In the genomic region with DNA sequence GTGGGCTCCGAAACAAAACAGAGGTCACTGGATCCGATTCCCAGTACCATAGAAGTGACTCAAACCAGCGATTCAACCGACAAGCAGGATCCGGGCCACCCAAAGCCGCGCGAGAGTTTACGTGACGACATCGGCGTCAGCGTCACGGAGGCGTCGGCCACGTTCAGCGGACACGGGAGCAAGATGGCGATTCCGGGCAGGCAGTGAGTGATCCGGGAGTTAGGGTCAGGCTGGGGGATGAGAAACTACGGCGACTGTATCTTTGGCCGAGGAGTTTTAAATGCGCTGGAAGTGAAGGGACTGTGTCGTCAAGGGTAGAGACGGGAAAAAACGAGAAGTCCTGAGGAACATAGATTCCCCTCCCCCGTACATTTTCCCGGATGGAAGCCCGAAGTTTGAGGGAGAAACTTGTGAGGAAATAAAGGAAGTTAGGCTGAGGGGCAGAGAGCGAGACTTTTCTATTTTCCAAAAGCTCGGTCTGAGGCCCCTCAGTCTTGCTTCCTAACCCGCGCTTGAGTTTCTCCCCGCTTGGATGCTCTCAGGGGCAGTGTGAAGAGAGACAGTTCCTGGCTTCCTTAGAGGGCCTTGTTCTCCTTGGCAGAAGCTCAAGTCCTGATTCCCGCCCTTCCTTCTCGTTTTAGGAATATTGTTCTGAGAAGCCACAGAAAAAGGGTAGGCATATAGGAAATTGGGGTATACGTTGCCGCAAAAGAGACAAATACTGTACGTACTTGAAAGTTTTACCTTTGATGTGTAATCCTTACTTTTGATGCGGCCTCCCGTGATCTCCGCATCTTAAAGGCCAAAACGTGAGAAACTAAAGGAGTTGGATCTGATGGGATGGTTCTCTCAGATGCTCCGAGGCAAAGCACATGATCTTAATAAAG, we compare ENCODE assay signal across 8 cellular contexts. TPM values are rescaled to one million over a fixed set of nuclear protein-coding genes. Genes with fewer than 3 reads are reported as not detected.
A peak's percentile ranks its signal among the peaks of the same experiment; 100 is the strongest.
DNase-seq lines count a peak whose midpoint lies in the region; ATAC-seq and TF ChIP-seq lines count a peak whose summit lies in the region.

Gene NSRP1 (plus strand): TSS at position 156 of the 887 bp plus-strand sequence. CDS start 28 bp downstream, at position 184.

- H3K27ac ChIP-seq in substantia nigra (ENCODE audit: low read depth, low read length, poor library complexity, severe bottlenecking) = peak within 1 kb of the TSS; percentile 92

- peak within 1 kb of the TSS; percentile 99 for H3K27ac Mint-ChIP-seq in HFFc6

- peak; percentile 96 for ATAC-seq in SK-N-SH treated with all-trans-retinoic acid at 6 μM for 48 hours

- H3K9me3 Mint-ChIP-seq in HFFc6 = no peaks in the 10 kb centered on the region

- H3K4me3 Mint-ChIP-seq in HFFc6 = peak within 1 kb of the TSS; percentile 95

- DNase-seq in GF-D8 (lab: John Stamatoyannopoulos, UW) (peak; percentile 31), HFFc6 (peak; percentile 95), NCI-H1092 treated with DMSO at 0.1 percent for 48 hours (lab: John Stamatoyannopoulos, UW) (peak; percentile 91), globus pallidus (ENCODE audit: low spot score) (peak; percentile 87), non-pigmented ciliary epithelial cell (ENCODE audit: low read depth) (peak; percentile 82), substantia nigra (lab: John Stamatoyannopoulos, UW) (peak; percentile 24 to 94 (median 83))
- DNase-seq in activated naive CD4-positive, alpha-beta T cell treated with anti-CD3 and anti-CD28 coated beads, Interleukin-2, amount 50 U/mL, for 16 hours = peak; percentile 93

- H3K4me1 Mint-ChIP-seq in HFFc6 (ENCODE audit: low read depth) = peaks cover 49% of the 10 kb centered on the region

- no peaks in the 10 kb centered on the region for H3K27me3 Mint-ChIP-seq in HFFc6 (ENCODE audit: insufficient read depth)

- TF ChIP-seq CTCF in HFFc6 (IDR thresholded peaks at IDR 0.05) = no peak

- H3K36me3 Mint-ChIP-seq in HFFc6 (ENCODE audit: low read depth) = peaks cover 39% of the 10 kb centered on the region

TF ChIP-seq in SK-N-SH treated with all-trans-retinoic acid at 6 μM for 48 hours, 23 proteins besides CTCF, POLR2A, EP300 and RAD21:
- TF ChIP-seq TSHZ2 (CRISPR knock-in tag; IDR thresholded peaks at IDR 0.05) (no peak), ZNF8 (CRISPR knock-in tag; IDR thresholded peaks at IDR 0.05) (no peak), ZFP3 (CRISPR knock-in tag; IDR thresholded peaks at IDR 0.05) (no peak), CSDC2 (CRISPR knock-in tag; IDR thresholded peaks at IDR 0.05) (no peak), ESRRG (CRISPR knock-in tag; IDR thresholded peaks at IDR 0.05) (no peak), GLIS3 (CRISPR knock-in tag; IDR thresholded peaks at IDR 0.05) (0 out of 2 replicates have a peak, but pooled peaks have one; percentile 65), TOX (CRISPR knock-in tag; IDR thresholded peaks at IDR 0.05; ENCODE audit: borderline replicate concordance) (no peak), ZFP30 (CRISPR knock-in tag; IDR thresholded peaks at IDR 0.05) (no peak), TCF4 (CRISPR knock-in tag; IDR thresholded peaks at IDR 0.05; ENCODE audit: borderline replicate concordance) (no peak), CSRNP3 (CRISPR knock-in tag; IDR thresholded peaks at IDR 0.05) (0 out of 2 replicates have a peak, but pooled peaks have one; percentile 7), ZC3H10 (CRISPR knock-in tag; IDR thresholded peaks at IDR 0.05) (0 out of 2 replicates have a peak, but pooled peaks have one; percentile 28), SNAI2 (CRISPR knock-in tag; IDR thresholded peaks at IDR 0.05) (no peak), ARNTL (CRISPR knock-in tag; IDR thresholded peaks at IDR 0.05; ENCODE audit: borderline replicate concordance, low read depth) (no peak), BACH2 (CRISPR knock-in tag; IDR thresholded peaks at IDR 0.05; ENCODE audit: borderline replicate concordance) (no peak), ISL1 (CRISPR knock-in tag; IDR thresholded peaks at IDR 0.05) (no peak), ZNF565 (CRISPR knock-in tag; conservative IDR thresholded peaks at IDR 0.05; ENCODE audit: low read depth) (no peak), ZNF70 (CRISPR knock-in tag; IDR thresholded peaks at IDR 0.05) (no peak), RARB (CRISPR knock-in tag; IDR thresholded peaks at IDR 0.05) (no peak)
- TF ChIP-seq, protein P1, sequence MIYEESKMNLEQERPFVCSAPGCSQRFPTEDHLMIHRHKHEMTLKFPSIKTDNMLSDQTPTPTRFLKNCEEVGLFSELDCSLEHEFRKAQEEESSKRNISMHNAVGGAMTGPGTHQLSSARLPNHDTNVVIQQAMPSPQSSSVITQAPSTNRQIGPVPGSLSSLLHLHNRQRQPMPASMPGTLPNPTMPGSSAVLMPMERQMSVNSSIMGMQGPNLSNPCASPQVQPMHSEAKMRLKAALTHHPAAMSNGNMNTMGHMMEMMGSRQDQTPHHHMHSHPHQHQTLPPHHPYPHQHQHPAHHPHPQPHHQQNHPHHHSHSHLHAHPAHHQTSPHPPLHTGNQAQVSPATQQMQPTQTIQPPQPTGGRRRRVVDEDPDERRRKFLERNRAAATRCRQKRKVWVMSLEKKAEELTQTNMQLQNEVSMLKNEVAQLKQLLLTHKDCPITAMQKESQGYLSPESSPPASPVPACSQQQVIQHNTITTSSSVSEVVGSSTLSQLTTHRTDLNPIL (CRISPR knock-in tag; IDR thresholded peaks at IDR 0.05; ENCODE audit: low read depth) = 0 out of 2 replicates have a peak, but pooled peaks have one; percentile 18
- TF ChIP-seq, protein P2, sequence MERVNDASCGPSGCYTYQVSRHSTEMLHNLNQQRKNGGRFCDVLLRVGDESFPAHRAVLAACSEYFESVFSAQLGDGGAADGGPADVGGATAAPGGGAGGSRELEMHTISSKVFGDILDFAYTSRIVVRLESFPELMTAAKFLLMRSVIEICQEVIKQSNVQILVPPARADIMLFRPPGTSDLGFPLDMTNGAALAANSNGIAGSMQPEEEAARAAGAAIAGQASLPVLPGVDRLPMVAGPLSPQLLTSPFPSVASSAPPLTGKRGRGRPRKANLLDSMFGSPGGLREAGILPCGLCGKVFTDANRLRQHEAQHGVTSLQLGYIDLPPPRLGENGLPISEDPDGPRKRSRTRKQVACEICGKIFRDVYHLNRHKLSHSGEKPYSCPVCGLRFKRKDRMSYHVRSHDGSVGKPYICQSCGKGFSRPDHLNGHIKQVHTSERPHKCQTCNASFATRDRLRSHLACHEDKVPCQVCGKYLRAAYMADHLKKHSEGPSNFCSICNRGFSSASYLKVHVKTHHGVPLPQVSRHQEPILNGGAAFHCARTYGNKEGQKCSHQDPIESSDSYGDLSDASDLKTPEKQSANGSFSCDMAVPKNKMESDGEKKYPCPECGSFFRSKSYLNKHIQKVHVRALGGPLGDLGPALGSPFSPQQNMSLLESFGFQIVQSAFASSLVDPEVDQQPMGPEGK (CRISPR knock-in tag; IDR thresholded peaks at IDR 0.05; ENCODE audit: borderline replicate concordance) = no peak

RNA-seq across cellular contexts. Expression of gene NSRP1, which starts in this region (rescaled TPM):
- 10 to 100 TPM; 19.4 to 28.1 (median 27.0) TPM for total RNA-seq in HFFc6 (2021; fragmentation: NEBNext Ultra II Directional; extraction: Animal tissue kit (Norgen Biotek cat#: 25700))

Comparison
In these comparisons a context has a peak if more than half of its experiments do, and no peak if none do; other contexts are left out.
1. Peak in every context shown above with its lines: DNase-seq, ATAC-seq and H3K27ac ChIP-seq.
2. DNase-seq: peak in every context shown above with its lines; median percentile 95 in HFFc6; 93 in activated naive CD4-positive, alpha-beta T cell treated with anti-CD3 and anti-CD28 coated beads, Interleukin-2, amount 50 U/mL, for 16 hours; 91 in NCI-H1092 treated with DMSO at 0.1 percent for 48 hours; 87 in globus pallidus; 83 in substantia nigra; 82 in non-pigmented ciliary epithelial cell; 31 in GF-D8.